17 cellular contexts compared by ENCODE assay signal in the genomic region with DNA sequence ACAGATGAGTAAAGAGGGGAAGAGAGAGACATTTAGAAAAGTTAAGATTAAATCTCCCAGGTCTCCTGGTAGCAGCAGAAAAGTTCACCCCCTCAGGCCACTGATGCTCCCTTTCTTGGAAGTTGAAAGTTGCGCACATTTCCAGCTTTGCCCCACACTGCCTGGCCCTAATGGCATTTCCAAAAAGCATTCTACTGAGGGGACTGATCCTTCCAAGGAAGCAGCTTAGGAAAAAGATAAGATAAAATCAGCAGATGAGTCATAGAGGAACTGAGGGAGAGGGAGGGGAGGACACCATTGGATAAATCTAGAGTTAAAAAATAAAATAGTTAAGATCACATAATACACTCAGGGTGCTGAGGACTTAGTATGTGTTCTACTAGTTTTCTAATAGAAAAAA.
DNase-seq lines count a peak whose midpoint lies in the region; ATAC-seq and TF ChIP-seq lines count a peak whose summit lies in the region.
"Had no signal": no experiment of that assay in that cellular context is flagged by ENCODE, and none has a peak within 500 bp of the region (broad histone marks: within the 10 kb centered on the region; RNA-seq: fewer than 3 reads in every experiment).

No MANE protein-coding gene starts in this region.

- H3K4me1 Mint-ChIP-seq in CD4-positive, CD25-positive, alpha-beta regulatory T cell = no peaks in the 10 kb centered on the region
- H3K4me1 Mint-ChIP-seq in activated T-helper 17 cell treated with anti-CD3 and anti-CD28 coated beads, Interleukin-2, amount 50 U/mL, for 72 hours = no peaks in the 10 kb centered on the region

- no peak overlapping the region for H3K14ac ChIP-seq in IMR-90 (replicated peaks; ENCODE audit: low read depth, low read length)
- H3K14ac ChIP-seq in mesenchymal stem cell (ENCODE audit: low read length in 2 of 2) = no peak overlapping the region

- H3K4me1 ChIP-seq in CD4-positive, CD25-positive, alpha-beta regulatory T cell (ENCODE audit: control insufficient read depth, insufficient read depth, low read length, poor library complexity, severe bottlenecking) = no peaks in the 10 kb centered on the region
- H3K4me1 ChIP-seq in IMR-90 (ENCODE audit: control insufficient read depth, insufficient read depth, low read length) = peaks cover 2% of the 10 kb centered on the region; the same call in 1 of the 2 replicates
- H3K4me1 ChIP-seq in mesenchymal stem cell (ENCODE audit: control insufficient read depth, insufficient read depth, low read depth, low read length) = no peaks in the 10 kb centered on the region
- H3K4me1 ChIP-seq in upper lobe of right lung = no peaks in the 10 kb centered on the region
- H3K4me1 ChIP-seq: HAP-1 had no signal

- CTCF ChIA-PET in IMR-90 (lab: Yijun Ruan, JAX) = no interaction called here

- POLR2A ChIA-PET in IMR-90 (lab: Charles Lee; ENCODE audit: unreplicated experiment) = no interaction called here

- TF ChIP-seq CTCF in IMR-90 (conservative IDR thresholded peaks at IDR 0.05; ENCODE audit: low read depth, low read length) = no peak
- TF ChIP-seq CTCF in brain microvascular endothelial cell (IDR thresholded peaks at IDR 0.05; ENCODE audit: low read depth, low read length, missing control alignments) = no peak
- no peak for TF ChIP-seq CTCF in upper lobe of right lung (IDR thresholded peaks at IDR 0.05)

- H4K5ac ChIP-seq in IMR-90 (ENCODE audit: low read depth, low read length) = no peak overlapping the region

- DNase-seq in CD4-positive, CD25-positive, alpha-beta regulatory T cell = no peak
- DNase-seq in IMR-90 = peak; percentile 25
- DNase-seq in brain microvascular endothelial cell = peak; percentile 12
- peak; percentile 14 for DNase-seq in mesenchymal stem cell
- no peak for DNase-seq in upper lobe of right lung
- no peak for DNase-seq in mesenteric fat pad (ENCODE audit: low spot score)
- DNase-seq: DMS 273 treated with DMSO at 0.1 percent for 48 hours, NCI-H1048, NCI-H146, NCI-H2107, NCI-H226, NCI-H524 treated with DMSO at 0.1 percent for 48 hours had no signal

- no peak overlapping the region for H3K9ac ChIP-seq in IMR-90 (ENCODE audit: low read depth, low read length)
- H3K9ac ChIP-seq in mesenchymal stem cell (ENCODE audit: low read length) = no peak overlapping the region

- no peaks in the 10 kb centered on the region for H3K27me3 ChIP-seq in CD4-positive, CD25-positive, alpha-beta regulatory T cell (ENCODE audit: control insufficient read depth, insufficient read depth, low read length)
- H3K27me3 ChIP-seq in IMR-90 (ENCODE audit: control insufficient read depth, insufficient read depth, low read length) (no peaks in the 10 kb centered on the region), brain microvascular endothelial cell (replicated peaks) (no peaks in the 10 kb centered on the region), mesenchymal stem cell (ENCODE audit: control insufficient read depth in 1 of 2, insufficient read depth in 1 of 2, low read length in 2 of 2) (no peaks in the 10 kb centered on the region), upper lobe of right lung (no peaks in the 10 kb centered on the region)

- no peak overlapping the region for H2BK20ac ChIP-seq in IMR-90 (ENCODE audit: low read depth, low read length)

- 0 out of 2 replicates have a peak, but pooled peaks cover 3% of the 10 kb centered on the region for H3K9me1 ChIP-seq in IMR-90 (ENCODE audit: insufficient read depth, low read length)

- no peak overlapping the region for H3K56ac ChIP-seq in IMR-90 (ENCODE audit: extremely low read depth, insufficient read depth, low read length)

- H3K4me2 ChIP-seq in IMR-90 (ENCODE audit: low read depth, low read length) (no peak overlapping the region), mesenchymal stem cell (ENCODE audit: low read length, poor library complexity, severe bottlenecking) (no peak overlapping the region)

- H2BK12ac ChIP-seq in mesenchymal stem cell (ENCODE audit: low read length in 2 of 2) = no peak overlapping the region

- H4K91ac ChIP-seq in IMR-90 (ENCODE audit: insufficient read depth, low read depth, low read length) = no peak overlapping the region
- H4K91ac ChIP-seq in mesenchymal stem cell (ENCODE audit: low read length) = no peak overlapping the region

- no peaks in the 10 kb centered on the region for H3K9me3 Mint-ChIP-seq in CD4-positive, CD25-positive, alpha-beta regulatory T cell
- no peaks in the 10 kb centered on the region for H3K9me3 Mint-ChIP-seq in activated T-helper 17 cell treated with anti-CD3 and anti-CD28 coated beads, Interleukin-2, amount 50 U/mL, for 72 hours

- intact Hi-C loops in IMR-90 (cut with micrococcal nuclease) (no loop called here), upper lobe of right lung (cut with DNase I) (no loop called here)

- H3K27me3 Mint-ChIP-seq in CD4-positive, CD25-positive, alpha-beta regulatory T cell = no peaks in the 10 kb centered on the region
- no peaks in the 10 kb centered on the region for H3K27me3 Mint-ChIP-seq in activated T-helper 17 cell treated with anti-CD3 and anti-CD28 coated beads, Interleukin-2, amount 50 U/mL, for 72 hours

- H2AK5ac ChIP-seq in IMR-90 (ENCODE audit: low read depth, low read length) (no peak overlapping the region), mesenchymal stem cell (ENCODE audit: low read length, severe bottlenecking) (no peak overlapping the region)

- no peak overlapping the region for H3K18ac ChIP-seq in IMR-90 (ENCODE audit: low read depth, low read length)
- no peak overlapping the region for H3K18ac ChIP-seq in mesenchymal stem cell (ENCODE audit: low read depth in 1 of 2, low read length in 2 of 2)

- dilution Hi-C loops in IMR-90 (cut with HindIII; ENCODE audit: low sequenced_read_pairs, unreplicated experiment) = no loop called here

- H3K4ac ChIP-seq in IMR-90 (ENCODE audit: low read depth, low read length) (no peak overlapping the region), mesenchymal stem cell (ENCODE audit: low read depth in 1 of 2, low read length in 2 of 2) (no peak overlapping the region)

- no peak overlapping the region for H3K4me3 ChIP-seq in CD4-positive, CD25-positive, alpha-beta regulatory T cell (ENCODE audit: low read depth, low read length)
- H3K4me3 ChIP-seq in IMR-90 (ENCODE audit: insufficient read depth, low read depth, low read length) = no peak overlapping the region
- H3K4me3 ChIP-seq in brain microvascular endothelial cell (ENCODE audit: low read depth, low read length) = no peak overlapping the region
- H3K4me3 ChIP-seq in mesenchymal stem cell (ENCODE audit: insufficient read depth in 1 of 2, low read depth in 1 of 2, low read length in 2 of 2) = no peak overlapping the region
- no peak overlapping the region for H3K4me3 ChIP-seq in upper lobe of right lung
- H3K4me3 ChIP-seq: HAP-1 had no signal

- no TSS peak for BruUV-seq in IMR-90 (replicated peaks; lab: Mats Ljungman, UMichigan)

- peak overlapping the region in 2 of 3 donors; percentile 3 to 35 for H3K27ac Mint-ChIP-seq in CD4-positive, CD25-positive, alpha-beta regulatory T cell
- no peak overlapping the region for H3K27ac Mint-ChIP-seq in activated T-helper 17 cell treated with anti-CD3 and anti-CD28 coated beads, Interleukin-2, amount 50 U/mL, for 72 hours

- H3K79me1 ChIP-seq in IMR-90 (ENCODE audit: low read depth in 1 of 2, low read length in 2 of 2) (no peaks in the 10 kb centered on the region), mesenchymal stem cell (replicated peaks; ENCODE audit: low read length, poor library complexity, severe bottlenecking) (no peaks in the 10 kb centered on the region)

- H2AK9ac ChIP-seq in IMR-90 (replicated peaks; ENCODE audit: low read depth, low read length, poor library complexity) = no peak overlapping the region

- in situ Hi-C loops in IMR-90 (cut with MboI; ENCODE audit: low sequenced_read_pairs) = no loop called here
- in situ Hi-C loops in brain microvascular endothelial cell (cut with HindIII; ENCODE audit: low pct_ligation_motif_present, low sequenced_read_pairs) = no loop called here

- no peaks in the 10 kb centered on the region for H4K20me1 ChIP-seq in IMR-90 (ENCODE audit: insufficient read depth, low read length)

- no peaks in the 10 kb centered on the region for H3K36me3 ChIP-seq in CD4-positive, CD25-positive, alpha-beta regulatory T cell (ENCODE audit: control insufficient read depth, insufficient read depth, low read length)
- H3K36me3 ChIP-seq in IMR-90 (ENCODE audit: control insufficient read depth, insufficient read depth, low read length) (no peaks in the 10 kb centered on the region), brain microvascular endothelial cell (replicated peaks) (no peaks in the 10 kb centered on the region), mesenchymal stem cell (ENCODE audit: control insufficient read depth in 1 of 2, insufficient read depth in 2 of 2, low read depth in 1 of 2, low read length in 2 of 2) (peaks cover 0 to 12% of the 10 kb centered on the region in 2 experiments), upper lobe of right lung (no peaks in the 10 kb centered on the region)
- H3K36me3 ChIP-seq: HAP-1 had no signal

- H3K9me3 ChIP-seq in CD4-positive, CD25-positive, alpha-beta regulatory T cell (ENCODE audit: control insufficient read depth in 2 of 2, low read length in 2 of 2) = no peaks in the 10 kb centered on the region
- H3K9me3 ChIP-seq in IMR-90 (ENCODE audit: control insufficient read depth, insufficient read depth, low read length) = no peaks in the 10 kb centered on the region
- no peaks in the 10 kb centered on the region for H3K9me3 ChIP-seq in mesenchymal stem cell (ENCODE audit: control insufficient read depth, low read length)
- H3K9me3 ChIP-seq in upper lobe of right lung = no peaks in the 10 kb centered on the region
- H3K9me3 ChIP-seq: HAP-1 had no signal

- H2BK120ac ChIP-seq in IMR-90 (ENCODE audit: low read depth, low read length) = no peak overlapping the region
- H2BK120ac ChIP-seq in mesenchymal stem cell (ENCODE audit: low read depth, low read length) = no peak overlapping the region

- H4K8ac ChIP-seq in IMR-90 (ENCODE audit: low read depth in 2 of 2, low read length in 2 of 2) (no peak overlapping the region), mesenchymal stem cell (ENCODE audit: low read length) (no peak overlapping the region)

- no peak overlapping the region for H3K4me3 Mint-ChIP-seq in CD4-positive, CD25-positive, alpha-beta regulatory T cell
- H3K4me3 Mint-ChIP-seq in activated T-helper 17 cell treated with anti-CD3 and anti-CD28 coated beads, Interleukin-2, amount 50 U/mL, for 72 hours = no peak overlapping the region

- TF ChIP-seq POLR2A in IMR-90 (IDR thresholded peaks at IDR 0.05; ENCODE audit: low read depth, low read length) = no peak

- no peak overlapping the region for H2BK5ac ChIP-seq in IMR-90 (ENCODE audit: low read depth, low read length, poor library complexity, severe bottlenecking)
- H2BK5ac ChIP-seq in mesenchymal stem cell (ENCODE audit: low read depth, low read length, poor library complexity, severe bottlenecking) = no peak overlapping the region

- H3K36me3 Mint-ChIP-seq in CD4-positive, CD25-positive, alpha-beta regulatory T cell = peaks cover 3% of the 10 kb centered on the region
- H3K36me3 Mint-ChIP-seq in activated T-helper 17 cell treated with anti-CD3 and anti-CD28 coated beads, Interleukin-2, amount 50 U/mL, for 72 hours (ENCODE audit: low read depth) = no peaks in the 10 kb centered on the region

- H3K23ac ChIP-seq in IMR-90 (ENCODE audit: low read depth, low read length) = no peak overlapping the region
- H3K23ac ChIP-seq in mesenchymal stem cell (ENCODE audit: low read length in 2 of 2) = no peak overlapping the region

- no peak overlapping the region for H2BK15ac ChIP-seq in IMR-90 (ENCODE audit: low read depth, low read length)
- no peak overlapping the region for H2BK15ac ChIP-seq in mesenchymal stem cell (ENCODE audit: low read depth, poor library complexity, severe bottlenecking)

- H3K27ac ChIP-seq in CD4-positive, CD25-positive, alpha-beta regulatory T cell (ENCODE audit: insufficient read depth, low read length, poor library complexity, severe bottlenecking) = no peak overlapping the region
- H3K27ac ChIP-seq in IMR-90 (ENCODE audit: insufficient read depth, low read length) = no peak overlapping the region
- no peak overlapping the region for H3K27ac ChIP-seq in brain microvascular endothelial cell
- no peak overlapping the region for H3K27ac ChIP-seq in mesenchymal stem cell (ENCODE audit: low read length, poor library complexity, severe bottlenecking)
- H3K27ac ChIP-seq in upper lobe of right lung = no peak overlapping the region

- no peak for ATAC-seq in CD4-positive, CD25-positive, alpha-beta regulatory T cell (ENCODE audit: low read depth in 2 of 2)
- peak; percentile 56 for ATAC-seq in IMR-90 (ENCODE audit: low read depth)
- ATAC-seq in activated T-helper 17 cell treated with anti-CD3 and anti-CD28 coated beads, Interleukin-2, amount 50 U/mL, for 72 hours (replicated peaks) = no peak
- ATAC-seq in GM21447 (IDR thresholded peaks at IDR 0.05; ENCODE audit: unreplicated experiment) = no peak
- no peak for ATAC-seq in upper lobe of right lung
- ATAC-seq: Panc1, Right ventricle myocardium inferior had no signal

- no CpG with 5 or more reads among the region's 1 CpG for WGBS in IMR-90 (ENCODE audit: extremely low coverage in 2 of 2, insufficient read length in 1 of 2), 2 experiments
- WGBS in mesenchymal stem cell = no CpG with 5 or more reads among the region's 1 CpG

- H2AFZ ChIP-seq in IMR-90 (replicated peaks; ENCODE audit: low read length, poor library complexity) = no peak overlapping the region
- no peak overlapping the region for H2AFZ ChIP-seq in mesenchymal stem cell (ENCODE audit: low read depth, low read length)

- TF ChIP-seq RAD21 in IMR-90 (IDR thresholded peaks at IDR 0.05; ENCODE audit: low read length) = no peak

Comparison
In these comparisons a context has a peak if more than half of its experiments do, and no peak if none do; other contexts are left out.
1. DNase-seq: peak in IMR-90 (single experiment), brain microvascular endothelial cell (single experiment) and mesenchymal stem cell (single experiment); none in CD4-positive, CD25-positive, alpha-beta regulatory T cell (0 of 3), upper lobe of right lung (single experiment) and mesenteric fat pad (single experiment).